ENCODE assay signal across 17 cellular contexts in the genomic region with DNA sequence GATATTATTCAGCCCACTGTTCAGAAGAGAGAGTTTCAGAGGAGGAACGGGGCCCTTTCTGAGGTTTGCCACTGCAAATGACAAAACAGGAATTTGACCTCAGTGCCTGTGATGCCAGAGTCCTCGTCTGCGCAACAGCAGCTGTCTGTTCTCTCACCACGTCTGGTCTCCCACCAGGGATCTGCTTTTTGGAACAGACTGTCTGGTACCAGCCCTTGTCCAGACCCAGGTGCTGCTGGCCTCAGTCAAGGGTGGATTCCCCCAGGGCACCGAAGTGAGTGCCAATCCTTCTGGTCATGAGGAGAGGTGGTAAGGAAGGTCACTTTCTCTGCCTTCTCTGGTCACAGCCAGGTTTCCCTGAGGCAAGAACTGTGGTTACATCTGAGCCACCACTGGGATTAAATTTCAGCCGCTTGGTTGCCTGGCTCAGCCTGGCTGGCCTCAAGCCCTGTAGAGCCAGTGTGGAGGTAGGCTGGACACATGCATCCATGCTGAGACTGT. TPM values are rescaled to one million over a fixed set of nuclear protein-coding genes. Genes with fewer than 3 reads are reported as not detected.
DNase-seq lines count a peak whose midpoint lies in the region; TF ChIP-seq lines count a peak whose summit lies in the region.
"Had no signal": no experiment of that assay in that cellular context is flagged by ENCODE, and none has a peak within 500 bp of the region (broad histone marks: within the 10 kb centered on the region; RNA-seq: fewer than 3 reads in every experiment).

No MANE protein-coding gene starts in this region.

- peaks cover 7% of the 10 kb centered on the region; the same call in 1 of the 2 replicates for H3K4me1 Mint-ChIP-seq in HFFc6 (ENCODE audit: low read depth)

- TF ChIP-seq RAD21 in SK-N-SH (IDR thresholded peaks at IDR 0.05; ENCODE audit: low read length) = no peak

- no peak overlapping the region for H2AFZ ChIP-seq in SK-N-SH (ENCODE audit: low read depth)

- H3K27me3 ChIP-seq in BE2C (no peaks in the 10 kb centered on the region), SK-N-SH (ENCODE audit: insufficient read depth) (peaks cover 55% of the 10 kb centered on the region), testis (no peaks in the 10 kb centered on the region)

- peaks cover 62% of the 10 kb centered on the region for H3K27me3 Mint-ChIP-seq in HFFc6 (ENCODE audit: insufficient read depth)

- intact Hi-C loops in testis (cut with DNase I; ENCODE audit: low total_unique reads) = no loop called here

- no peaks in the 10 kb centered on the region for H3K9me2 ChIP-seq in SK-N-SH

- H3K9me3 ChIP-seq in BE2C (no peaks in the 10 kb centered on the region), SK-N-SH (no peaks in the 10 kb centered on the region), testis (no peaks in the 10 kb centered on the region)

- H3F3A ChIP-seq in SK-N-SH (replicated peaks; ENCODE audit: insufficient read depth) = peaks cover 5% of the 10 kb centered on the region

- peak in 1 of 2 experiments; percentile 24; a peak in 1 of 4 replicates for TF ChIP-seq EP300 in SK-N-SH (IDR thresholded peaks at IDR 0.05; ENCODE audit: borderline replicate concordance in 1 of 2, low read depth in 1 of 2, low read length in 1 of 2)

- H3K9ac ChIP-seq in SK-N-SH = no peak overlapping the region

- peak overlapping the region in 1 of 2 experiments; percentile 31; a peak in 2 of 4 replicates for H3K27ac ChIP-seq in SK-N-SH (ENCODE audit: low read depth in 2 of 2, low read length in 1 of 2)
- no peak overlapping the region for H3K27ac ChIP-seq in testis

- H3K79me2 ChIP-seq in SK-N-SH (ENCODE audit: insufficient read depth) = no peaks in the 10 kb centered on the region

- DNase-seq in BE2C (peak; percentile 76), HFFc6 (peak; percentile 36), SK-N-SH (peak; percentile 74), kidney tubule cell (ENCODE audit: low spot score) (peak; percentile 45), GOT3 (lab: John Stamatoyannopoulos, UW) (no peak), testis (no peak)
- no peak for DNase-seq in activated naive CD4-positive, alpha-beta T cell treated with anti-CD3 and anti-CD28 coated beads, Interleukin-2, amount 50 U/mL, for 16 hours
- no peak for DNase-seq in activated naive CD4-positive, alpha-beta T cell (lab: John Stamatoyannopoulos, UW)
- DNase-seq: activated CD4-positive, alpha-beta T cell treated with anti-CD3 and anti-CD28 coated beads, Interleukin-2, amount 50 U/mL, for 1 hour; activated T-cell treated with anti-CD3 and anti-CD28 coated beads, Interleukin-2, amount 50 U/mL, for 24 hours; central memory CD4-positive, alpha-beta T cell; H9; NCI-H1436 treated with DMSO at 0.1 percent for 48 hours; NCI-H524 treated with DMSO at 0.1 percent for 48 hours; T-helper 9 cell; trophoblast cell had no signal

- no peak for TF ChIP-seq CTCF in BE2C (IDR thresholded peaks at IDR 0.05; ENCODE audit: low read depth, low read length)
- no peak for TF ChIP-seq CTCF in HFFc6 (IDR thresholded peaks at IDR 0.05)
- no peak for TF ChIP-seq CTCF in SK-N-SH (IDR thresholded peaks at IDR 0.05)
- no peak for TF ChIP-seq CTCF in testis (IDR thresholded peaks at IDR 0.05)

- H3K4me2 ChIP-seq in SK-N-SH = no peak overlapping the region

- CTCF ChIA-PET in SK-N-SH (lab: Yijun Ruan, JAX) = interaction anchor here (0.7 to 17.8 kb wide), 6 partner anchors 13 to 50 kb away, joined by 3 to 252 read pairs (median 7); a partner anchor contains a TSS

- no peaks in the 10 kb centered on the region for H3K9me3 Mint-ChIP-seq in HFFc6
- H3K9me3 Mint-ChIP-seq: activated T-cell treated with anti-CD3 and anti-CD28 coated beads, Interleukin-2, amount 50 U/mL, for 24 hours; H9 had no signal

- no peaks in the 10 kb centered on the region for H3K36me3 Mint-ChIP-seq in HFFc6 (ENCODE audit: low read depth)

- H4K20me1 ChIP-seq in SK-N-SH (ENCODE audit: insufficient read depth) = no peaks in the 10 kb centered on the region

- no peak for TF ChIP-seq POLR2A in testis (IDR thresholded peaks at IDR 0.05)

- WGBS in SK-N-SH (ENCODE audit: low lambda C conversion rate) = 73% methylated on average over 5 of the region's 6 CpGs
- 63 to 78% methylated on average over 5 to 6 of the region's 6 CpGs for WGBS in testis, 2 donors

- POLR2A ChIA-PET in SK-N-SH (lab: Yijun Ruan, JAX) = no interaction called here

- H3K4me3 Mint-ChIP-seq in HFFc6 = no peak overlapping the region
- H3K4me3 Mint-ChIP-seq: activated T-cell treated with anti-CD3 and anti-CD28 coated beads, Interleukin-2, amount 50 U/mL, for 24 hours had no signal

- H3K4me3 ChIP-seq in BE2C (ENCODE audit: low read depth, low read length) = no peak overlapping the region
- H3K4me3 ChIP-seq in SK-N-SH (ENCODE audit: low read depth in 2 of 2, low read length in 1 of 2) = no peak overlapping the region
- H3K4me3 ChIP-seq in testis = no peak overlapping the region

- no peaks in the 10 kb centered on the region for H3K36me3 ChIP-seq in BE2C
- no peaks in the 10 kb centered on the region for H3K36me3 ChIP-seq in SK-N-SH (replicated peaks in 1 of 2; ENCODE audit: control insufficient read depth in 1 of 2, insufficient read depth in 2 of 2, low read length in 1 of 2)
- no peaks in the 10 kb centered on the region for H3K36me3 ChIP-seq in testis (ENCODE audit: low read depth, missing control alignments)

- H3K4me1 ChIP-seq in BE2C = peaks cover 30% of the 10 kb centered on the region
- peaks cover 0 to 34% of the 10 kb centered on the region in 2 experiments; a peak in 1 of 4 replicates for H3K4me1 ChIP-seq in SK-N-SH (ENCODE audit: control insufficient read depth in 1 of 2, insufficient read depth in 2 of 2, low read depth in 1 of 2, low read length in 1 of 2)
- H3K4me1 ChIP-seq in testis = peaks cover 15% of the 10 kb centered on the region

- no peak overlapping the region for H3K27ac Mint-ChIP-seq in HFFc6
- H3K27ac Mint-ChIP-seq: activated T-cell treated with anti-CD3 and anti-CD28 coated beads, Interleukin-2, amount 50 U/mL, for 24 hours; H9 had no signal

TF ChIP-seq in SK-N-SH, 30 proteins besides CTCF, POLR2A, EP300 and RAD21 (continues in another document):
- peak; percentile 9; the same call in 1 of the 2 replicates for TF ChIP-seq RCOR1 (IDR thresholded peaks at IDR 0.05; ENCODE audit: low read length)
- TF ChIP-seq RXRA (IDR thresholded peaks at IDR 0.05; ENCODE audit: borderline replicate concordance, low read depth) = no peak
- TF ChIP-seq FOSL2 (IDR thresholded peaks at IDR 0.05; ENCODE audit: borderline replicate concordance, low read depth) = no peak
- TF ChIP-seq MEF2A (IDR thresholded peaks at IDR 0.05; ENCODE audit: borderline replicate concordance, low read depth) = no peak
- TF ChIP-seq FOXJ3 (CRISPR knock-in tag; IDR thresholded peaks at IDR 0.05) = peak; percentile 60
- TF ChIP-seq CHD2 (IDR thresholded peaks at IDR 0.05; ENCODE audit: low read length, partially characterized antibody) = no peak
- no peak for TF ChIP-seq YY1 (IDR thresholded peaks at IDR 0.05; ENCODE audit: low read depth)

RNA-seq across cellular contexts. Expression of a gene that starts 2.3 kb away (rescaled TPM):
- polyA plus RNA-seq in BE2C (2012; ENCODE audit: insufficient read depth, insufficient read length, low read depth) = 7.8 TPM
- not detected for total RNA-seq in HFFc6 (2021; fragmentation: NEBNext Ultra II Directional; extraction: Animal tissue kit (Norgen Biotek cat#: 25700))
- polyA plus RNA-seq in SK-N-SH (2012; rRNA removed) (0.13 and 0.25 TPM in 2 replicates), testis (ENCODE audit: insufficient read depth, low read depth, low replicate concordance) (3.3 TPM)
- polyA plus RNA-seq in SK-N-SH (2012; cell fraction: cytosol; rRNA removed) = 0.08 and 0.25 TPM in 2 replicates
- 0.10 and 0.20 TPM in 2 replicates for polyA plus RNA-seq in SK-N-SH (2012; cell fraction: nucleus; rRNA removed)
- 1 to 10 TPM; 8.8 to 9.7 TPM for total RNA-seq in testis
- total RNA-seq: fibroblast of villous mesenchyme had no signal

RNA-seq across cellular contexts. Expression of a gene that starts 20.4 kb away (rescaled TPM):
- polyA plus RNA-seq in BE2C (2012; ENCODE audit: insufficient read depth, insufficient read length, low read depth) = 0.86 TPM
- not detected for total RNA-seq in HFFc6 (2021; fragmentation: NEBNext Ultra II Directional; extraction: Animal tissue kit (Norgen Biotek cat#: 25700))
- 0.10 and 0.20 TPM in 2 replicates for polyA plus RNA-seq in SK-N-SH (2012; rRNA removed)
- not detected in 2 replicates for polyA plus RNA-seq in SK-N-SH (2012; cell fraction: cytosol; rRNA removed)
- 0.98 and 1.1 TPM in 2 replicates for polyA plus RNA-seq in SK-N-SH (2012; cell fraction: nucleus; rRNA removed)
- total RNA-seq in testis = 1 to 10 TPM; 5.5 to 6.0 TPM
- 1.5 TPM for polyA plus RNA-seq in testis (ENCODE audit: insufficient read depth, low read depth, low replicate concordance)
- total RNA-seq: fibroblast of villous mesenchyme had no signal

RNA-seq across cellular contexts. Expression of a gene that starts 37.6 kb away (rescaled TPM):
- 22.3 TPM for polyA plus RNA-seq in BE2C (2012; ENCODE audit: insufficient read depth, insufficient read length, low read depth)
- total RNA-seq in HFFc6 (2021; fragmentation: NEBNext Ultra II Directional; extraction: Animal tissue kit (Norgen Biotek cat#: 25700)) = 100 to 1,000 TPM; 106 to 126 (median 116) TPM
- 12.6 and 15.8 TPM in 2 replicates for polyA plus RNA-seq in SK-N-SH (2012; rRNA removed)
- polyA plus RNA-seq in SK-N-SH (2012; cell fraction: cytosol; rRNA removed) = 10.5 and 12.5 TPM in 2 replicates
- polyA plus RNA-seq in SK-N-SH (2012; cell fraction: nucleus; rRNA removed) = 28.7 and 40.4 TPM in 2 replicates
- total RNA-seq in testis = 10 to 100 TPM; 17.6 to 27.7 TPM
- polyA plus RNA-seq in testis (ENCODE audit: insufficient read depth, low read depth, low replicate concordance) = 20.7 TPM

RNA-seq across cellular contexts. Expression of a gene that starts 38.4 kb away (rescaled TPM):
- 162 TPM for polyA plus RNA-seq in BE2C (2012; ENCODE audit: insufficient read depth, insufficient read length, low read depth)
- total RNA-seq in HFFc6 (2021; fragmentation: NEBNext Ultra II Directional; extraction: Animal tissue kit (Norgen Biotek cat#: 25700)) = 10 to 100 TPM; 25.0 to 35.8 (median 32.7) TPM
- 36.6 and 46.8 TPM in 2 replicates for polyA plus RNA-seq in SK-N-SH (2012; rRNA removed)
- 45.1 and 47.1 TPM in 2 replicates for polyA plus RNA-seq in SK-N-SH (2012; cell fraction: cytosol; rRNA removed)
- polyA plus RNA-seq in SK-N-SH (2012; cell fraction: nucleus; rRNA removed) = 41.7 and 60.0 TPM in 2 replicates
- total RNA-seq in testis = 10 to 100 TPM; 21.6 to 26.7 TPM
- polyA plus RNA-seq in testis (ENCODE audit: insufficient read depth, low read depth, low replicate concordance) = 18.5 TPM

RNA-seq across cellular contexts. Expression of a gene that starts 48.1 kb away (rescaled TPM):
- 121 TPM for polyA plus RNA-seq in BE2C (2012; ENCODE audit: insufficient read depth, insufficient read length, low read depth)
- total RNA-seq in HFFc6 (2021; fragmentation: NEBNext Ultra II Directional; extraction: Animal tissue kit (Norgen Biotek cat#: 25700)) = 10 to 100 TPM; 73.9 to 83.9 (median 76.7) TPM
- 68.5 and 98.4 TPM in 2 replicates for polyA plus RNA-seq in SK-N-SH (2012; rRNA removed)
- polyA plus RNA-seq in SK-N-SH (2012; cell fraction: cytosol; rRNA removed) = 66.1 and 89.0 TPM in 2 replicates
- 57.4 and 64.6 TPM in 2 replicates for polyA plus RNA-seq in SK-N-SH (2012; cell fraction: nucleus; rRNA removed)
- total RNA-seq in testis = 100 to 1,000 TPM; 142 to 200 TPM
- 110 TPM for polyA plus RNA-seq in testis (ENCODE audit: insufficient read depth, low read depth, low replicate concordance)

Comparison
In these comparisons a context has a peak if more than half of its experiments do, and no peak if none do; other contexts are left out.
1. DNase-seq: peak in BE2C (single experiment), HFFc6 (single experiment), SK-N-SH (single experiment) and kidney tubule cell (single experiment); none in activated naive CD4-positive, alpha-beta T cell treated with anti-CD3 and anti-CD28 coated beads, Interleukin-2, amount 50 U/mL, for 16 hours (single experiment), GOT3 (single experiment), testis (single experiment) and activated naive CD4-positive, alpha-beta T cell (0 of 4).
2. RNA of a gene that starts 2.3 kb away (total RNA-seq): 8.8 to 9.7 TPM in testis; not detected in HFFc6; every median in the first group is over 4 times any median in the second.
3. RNA of a gene that starts 20.4 kb away (total RNA-seq): 5.5 to 6.0 TPM in testis; not detected in HFFc6; every median in the first group is over 4 times any median in the second.